15 cellular contexts compared by ENCODE assay signal in genomic region chr14:38735006-38735405, GRCh38.
"Had no signal": no experiment of that assay in that cellular context is flagged by ENCODE, and none has a peak within 500 bp of the region (broad histone marks: within the 10 kb centered on the region; RNA-seq: fewer than 3 reads in every experiment).

No MANE protein-coding gene starts in this region.

- H3K27me3 ChIP-seq: pancreas had no signal

- H3K9me3 ChIP-seq: pancreas had no signal

- H3K27ac ChIP-seq: pancreas had no signal

- H3K36me3 ChIP-seq: pancreas had no signal

- DNase-seq: foreskin melanocyte; head of caudate nucleus; hippocampal formation; left colon; left ventricle myocardium superior; mesendoderm; naive B cell; occipital lobe; pancreas; right cardiac atrium; stimulated activated CD4-positive, alpha-beta T cell treated with anti-CD3 and anti-CD28 coated beads, Interleukin-2, amount 100 ng/mL, for 48 hours; stimulated activated naive CD4-positive, alpha-beta T cell treated with Interleukin-2 at 50 U/mL for 16 hours; trophoblast cell had no signal

- H3K4me1 ChIP-seq: pancreas had no signal

- H3K4me3 ChIP-seq: lung, pancreas, smooth muscle cell had no signal

- ATAC-seq: left colon, left ventricle myocardium superior, pancreas, right cardiac atrium had no signal

- FAIRE-seq: pancreas had no signal

- H3K4me2 ChIP-seq: smooth muscle cell had no signal
